In genomic region chr16:73365010-73365409, GRCh38 we compare ENCODE assay signal across 17 cellular contexts.
DNase-seq lines count a peak whose midpoint lies in the region; ATAC-seq and TF ChIP-seq lines count a peak whose summit lies in the region.
"Had no signal": no experiment of that assay in that cellular context is flagged by ENCODE, and none has a peak within 500 bp of the region (broad histone marks: within the 10 kb centered on the region; RNA-seq: fewer than 3 reads in every experiment).

No MANE protein-coding gene starts in this region.

- H2BK5ac ChIP-seq in neuronal stem cell (ENCODE audit: low read length), result no peak overlapping the region

- H3K18ac ChIP-seq in neuronal stem cell (ENCODE audit: low read length), result no peak overlapping the region

- H3K14ac ChIP-seq in neuronal stem cell (ENCODE audit: low read length), result no peak overlapping the region

- H3K23ac ChIP-seq in neuronal stem cell (ENCODE audit: low read depth, low read length, poor library complexity), result no peak overlapping the region

- H2AK5ac ChIP-seq in neuronal stem cell (ENCODE audit: low read depth, low read length), result no peak overlapping the region

- H3K4me1 ChIP-seq in SJCRH30 (peaks cover 12% of the 10 kb centered on the region), ovary (ENCODE audit: insufficient read depth) (no peaks in the 10 kb centered on the region), GM23338 (ENCODE audit: insufficient read depth) (no peaks in the 10 kb centered on the region), neuronal stem cell (ENCODE audit: control insufficient read depth in 2 of 2, insufficient read depth in 1 of 2, low read depth in 1 of 2, low read length in 2 of 2) (peaks cover 0 to 2% of the 10 kb centered on the region in 2 donors)
- H3K4me1 ChIP-seq: Caco-2 had no signal

- H4K91ac ChIP-seq in neuronal stem cell (ENCODE audit: low read depth, low read length, poor library complexity), result no peak overlapping the region

- DNase-seq in EL (peak; percentile 27), NCI-H1694 treated with DMSO at 0.1 percent for 48 hours (lab: John Stamatoyannopoulos, UW) (peak; percentile 88), SJCRH30 (peak; percentile 89 to 90), ovary (peak in 3 of 5 donors; percentile 10 to 22 (median 21)), GM23338 (ENCODE audit: low spot score) (no peak), neuronal stem cell (ENCODE audit: low spot score) (no peak)
- no peak for DNase-seq in effector CD4-positive, alpha-beta T cell
- DNase-seq: activated CD4-positive, alpha-beta T cell treated with anti-CD3 and anti-CD28 coated beads, Interleukin-2, amount 10 ng/mL, durations not matched to agents 24 days and 14 days; activated gamma-delta T cell; Caco-2; KG1; stimulated activated CD4-positive, alpha-beta T cell treated with anti-CD3 and anti-CD28 coated beads, Interleukin-4, amount 100 ng/mL, for 24 hours; stimulated activated naive CD8-positive, alpha-beta T cell treated with anti-CD3 and anti-CD28 coated beads, Interleukin-15, amount 100 ng/mL, for 72 hours; T-cell had no signal

- no peaks in the 10 kb centered on the region for H3K36me3 Mint-ChIP-seq in GM23338 (ENCODE audit: low read depth)
- H3K36me3 Mint-ChIP-seq: T-cell had no signal

- H2BK12ac ChIP-seq in neuronal stem cell (ENCODE audit: low read length), result no peak overlapping the region

- H2BK15ac ChIP-seq in neuronal stem cell (ENCODE audit: low read length), result no peak overlapping the region

- no peaks in the 10 kb centered on the region for H3K9me3 Mint-ChIP-seq in GM23338
- H3K9me3 Mint-ChIP-seq: activated CD4-positive, alpha-beta T cell treated with anti-CD3 and anti-CD28 coated beads, Interleukin-2, amount 10 ng/mL, durations not matched to agents 24 days and 14 days had no signal

- H3K9me3 ChIP-seq in SJCRH30 (replicated peaks) (no peaks in the 10 kb centered on the region), ovary (no peaks in the 10 kb centered on the region), neuronal stem cell (replicated peaks in 1 of 2; ENCODE audit: control insufficient read depth in 2 of 2, insufficient read depth in 1 of 2, low read depth in 1 of 2, low read length in 2 of 2) (no peaks in the 10 kb centered on the region)
- H3K9me3 ChIP-seq: Caco-2 had no signal

- H4K8ac ChIP-seq in neuronal stem cell (ENCODE audit: low read depth, low read length), result no peak overlapping the region

- H2BK120ac ChIP-seq in neuronal stem cell (ENCODE audit: low read depth, low read length), result no peak overlapping the region

- H3F3A ChIP-seq in GM23338 (replicated peaks; ENCODE audit: low read depth), result no peaks in the 10 kb centered on the region

- peak overlapping the region; percentile 21; the same call in 1 of the 2 replicates for H3K27ac ChIP-seq in SJCRH30
- H3K27ac ChIP-seq in ovary, result no peak overlapping the region
- no peak overlapping the region for H3K27ac ChIP-seq in GM23338 (ENCODE audit: low read depth)
- H3K27ac ChIP-seq in neuronal stem cell (replicated peaks; ENCODE audit: low read length), result no peak overlapping the region

- H3K9me2 ChIP-seq in GM23338 (ENCODE audit: insufficient read depth), result no peaks in the 10 kb centered on the region

- H3K27ac Mint-ChIP-seq in GM23338, result no peak overlapping the region
- H3K27ac Mint-ChIP-seq: activated CD4-positive, alpha-beta T cell treated with anti-CD3 and anti-CD28 coated beads, Interleukin-2, amount 10 ng/mL, durations not matched to agents 24 days and 14 days; progenitor cell of endocrine pancreas; stimulated activated naive CD8-positive, alpha-beta T cell treated with anti-CD3 and anti-CD28 coated beads, Interleukin-15, amount 100 ng/mL, for 72 hours; T-cell had no signal

- WGBS in ovary, 3 donors, result 5 to 18% (median 6%) methylated on average over 8 of the region's 8 CpGs
- no CpG with 5 or more reads among the region's 8 CpGs for WGBS in neuronal stem cell (ENCODE audit: extremely low coverage in 2 of 2, insufficient read length in 2 of 2, insufficient replicate concordance in 1 of 2), 2 donors

- H3K4me3 ChIP-seq in SJCRH30, result no peak overlapping the region
- no peak overlapping the region for H3K4me3 ChIP-seq in ovary
- H3K4me3 ChIP-seq in GM23338, result no peak overlapping the region
- no peak overlapping the region for H3K4me3 ChIP-seq in neuronal stem cell (ENCODE audit: low read length in 2 of 2)
- H3K4me3 ChIP-seq: GM12878 had no signal

- no peak overlapping the region for H3K4me3 Mint-ChIP-seq in GM23338
- H3K4me3 Mint-ChIP-seq: activated CD4-positive, alpha-beta T cell treated with anti-CD3 and anti-CD28 coated beads, Interleukin-2, amount 10 ng/mL, durations not matched to agents 24 days and 14 days; central memory CD8-positive, alpha-beta T cell; stimulated activated naive CD8-positive, alpha-beta T cell treated with anti-CD3 and anti-CD28 coated beads, Interleukin-15, amount 100 ng/mL, for 72 hours; T-cell had no signal

- TF ChIP-seq CTCF in ovary (IDR thresholded peaks at IDR 0.05) (no peak), GM23338 (conservative IDR thresholded peaks at IDR 0.05; ENCODE audit: low read depth in 2 of 2) (no peak)

- TF ChIP-seq EP300 in ovary (IDR thresholded peaks at IDR 0.05), result no peak

- H3K4me1 Mint-ChIP-seq in GM23338, result no peaks in the 10 kb centered on the region
- H3K4me1 Mint-ChIP-seq: activated CD4-positive, alpha-beta T cell treated with anti-CD3 and anti-CD28 coated beads, Interleukin-2, amount 10 ng/mL, durations not matched to agents 24 days and 14 days; central memory CD8-positive, alpha-beta T cell; stimulated activated naive CD8-positive, alpha-beta T cell treated with anti-CD3 and anti-CD28 coated beads, Interleukin-15, amount 100 ng/mL, for 72 hours; T-cell had no signal

- H3K4ac ChIP-seq in neuronal stem cell (ENCODE audit: low read length), result no peak overlapping the region

- ATAC-seq in GM23338, result no peak
- ATAC-seq: stimulated activated naive CD8-positive, alpha-beta T cell treated with anti-CD3 and anti-CD28 coated beads, Interleukin-15, amount 100 ng/mL, for 72 hours; T-cell had no signal

- H3K79me2 ChIP-seq in GM23338 (replicated peaks; ENCODE audit: insufficient read depth), result no peaks in the 10 kb centered on the region

- no peaks in the 10 kb centered on the region for H3K36me3 ChIP-seq in SJCRH30
- H3K36me3 ChIP-seq in ovary, result no peaks in the 10 kb centered on the region
- H3K36me3 ChIP-seq in GM23338 (ENCODE audit: insufficient read depth), result no peaks in the 10 kb centered on the region; the same call in 1 of the 2 replicates
- H3K36me3 ChIP-seq in neuronal stem cell (replicated peaks in 1 of 2; ENCODE audit: control insufficient read depth in 2 of 2, insufficient read depth in 2 of 2, low read length in 2 of 2), result no peaks in the 10 kb centered on the region

- H2AFZ ChIP-seq in GM23338 (no peak overlapping the region), neuronal stem cell (ENCODE audit: low read length) (no peak overlapping the region)

- TF ChIP-seq POLR2A in ovary (IDR thresholded peaks at IDR 0.05), result no peak

- no peaks in the 10 kb centered on the region for H3K27me3 Mint-ChIP-seq in GM23338 (ENCODE audit: insufficient read depth, low read depth, poor library complexity)
- H3K27me3 Mint-ChIP-seq: activated CD4-positive, alpha-beta T cell treated with anti-CD3 and anti-CD28 coated beads, Interleukin-2, amount 10 ng/mL, durations not matched to agents 24 days and 14 days; central memory CD8-positive, alpha-beta T cell; stimulated activated naive CD8-positive, alpha-beta T cell treated with anti-CD3 and anti-CD28 coated beads, Interleukin-15, amount 100 ng/mL, for 72 hours had no signal

- no peaks in the 10 kb centered on the region for H3K79me1 ChIP-seq in neuronal stem cell (ENCODE audit: low read depth, low read length)

- H3K4me2 ChIP-seq in GM23338 (no peak overlapping the region), neuronal stem cell (ENCODE audit: insufficient read depth, low read length, poor library complexity, severe bottlenecking) (no peak overlapping the region)

- no peak overlapping the region for H3K9ac ChIP-seq in neuronal stem cell (ENCODE audit: low read depth, low read length, poor library complexity)

- H4K20me1 ChIP-seq in GM23338 (replicated peaks; ENCODE audit: insufficient read depth), result no peaks in the 10 kb centered on the region

- H3K27me3 ChIP-seq in SJCRH30 (no peaks in the 10 kb centered on the region), ovary (no peaks in the 10 kb centered on the region), GM23338 (ENCODE audit: insufficient read depth) (no peaks in the 10 kb centered on the region), neuronal stem cell (ENCODE audit: control insufficient read depth in 3 of 3, insufficient read depth in 3 of 3, low read depth in 1 of 3, low read length in 3 of 3) (no peaks in the 10 kb centered on the region)

- intact Hi-C loops in ovary (cut with DNase I), result no loop called here

TF ChIP-seq in GM23338, 12 proteins besides CTCF, POLR2A, EP300 and RAD21 (continues in another document):
- TF ChIP-seq EZH2 (IDR thresholded peaks at IDR 0.05; ENCODE audit: low read depth, unreplicated experiment), result no peak
- no peak for TF ChIP-seq JUNB (IDR thresholded peaks at IDR 0.05; ENCODE audit: unreplicated experiment)
- TF ChIP-seq REST (IDR thresholded peaks at IDR 0.05; ENCODE audit: unreplicated experiment), result no peak

Comparison
In these comparisons a context has a peak if more than half of its experiments do, and no peak if none do; other contexts are left out.
1. DNase-seq: peak in EL (single experiment), NCI-H1694 treated with DMSO at 0.1 percent for 48 hours (single experiment), SJCRH30 (2 of 2) and ovary (3 of 5); none in effector CD4-positive, alpha-beta T cell (single experiment), GM23338 (single experiment) and neuronal stem cell (single experiment).